8 cellular contexts compared by ENCODE assay signal in genomic region chr9:111484564-111484878, GRCh38. TPM values are rescaled to one million over a fixed set of nuclear protein-coding genes. Genes with fewer than 3 reads are reported as not detected.
DNase-seq lines count a peak whose midpoint lies in the region; ATAC-seq and TF ChIP-seq lines count a peak whose summit lies in the region.

No MANE protein-coding gene starts in this region.

- peaks cover 5% of the 10 kb centered on the region for H3K27me3 Mint-ChIP-seq in osteocyte (ENCODE audit: unreplicated experiment)

- no peaks in the 10 kb centered on the region for H3K9me3 Mint-ChIP-seq in osteocyte (ENCODE audit: unreplicated experiment)

- H3K36me3 Mint-ChIP-seq in osteocyte (ENCODE audit: unreplicated experiment) = no peaks in the 10 kb centered on the region

- H3K27ac Mint-ChIP-seq in osteocyte (ENCODE audit: unreplicated experiment) = peak overlapping the region; percentile 90

- peaks cover 34% of the 10 kb centered on the region for H3K4me1 Mint-ChIP-seq in osteocyte (ENCODE audit: unreplicated experiment)

- peak overlapping the region; percentile 82 for H3K4me3 Mint-ChIP-seq in osteocyte (ENCODE audit: unreplicated experiment)

- peak; percentile 56 for DNase-seq in NCI-H2171 treated with DMSO at 0.1 percent for 48 hours (lab: John Stamatoyannopoulos, UW)
- DNase-seq in NCI-H2171 (lab: John Stamatoyannopoulos, UW) = no peak
- peak; percentile 14 for DNase-seq in NOMO-1 treated with dmso at 0.1 percent for 144 hours (lab: John Stamatoyannopoulos, UW; ENCODE audit: unreplicated experiment)
- DNase-seq in epidermal melanocyte (ENCODE audit: insufficient read length, low spot score) = peak; percentile 27
- no peak for DNase-seq in osteocyte (ENCODE audit: extremely low spot score, unreplicated experiment)
- DNase-seq in HuH-7 (ENCODE audit: low spot score) = no peak

- ATAC-seq in HG03439 (IDR thresholded peaks at IDR 0.05; ENCODE audit: unreplicated experiment) (no peak), GM18858 (IDR thresholded peaks at IDR 0.05; ENCODE audit: unreplicated experiment) (no peak)

- no peak for TF ChIP-seq CTCF in osteocyte (IDR thresholded peaks at IDR 0.05)

RNA-seq across cellular contexts. Expression of gene ECPAS, which starts 0.3 kb away (rescaled TPM):
- 108 and 109 TPM in 2 replicates for total RNA-seq in osteocyte

RNA-seq across cellular contexts. Expression of gene ZNF483, which starts 40.5 kb away (rescaled TPM):
- total RNA-seq in osteocyte = 5.2 and 6.3 TPM in 2 replicates

Comparison
In these comparisons a context has a peak if more than half of its experiments do, and no peak if none do; other contexts are left out.
1. DNase-seq: peak in NCI-H2171 treated with DMSO at 0.1 percent for 48 hours (single experiment), NOMO-1 treated with dmso at 0.1 percent for 144 hours (single experiment) and epidermal melanocyte (single experiment); none in NCI-H2171 (single experiment), osteocyte (single experiment) and HuH-7 (single experiment).